Comparison of ENCODE assay signal across 8 cellular contexts in genomic region chr5:154190652-154191304, GRCh38. TPM values are rescaled to one million over a fixed set of nuclear protein-coding genes. Genes with fewer than 3 reads are reported as not detected.
DNase-seq lines count a peak whose midpoint lies in the region; ATAC-seq and TF ChIP-seq lines count a peak whose summit lies in the region.

A gene with protein sequence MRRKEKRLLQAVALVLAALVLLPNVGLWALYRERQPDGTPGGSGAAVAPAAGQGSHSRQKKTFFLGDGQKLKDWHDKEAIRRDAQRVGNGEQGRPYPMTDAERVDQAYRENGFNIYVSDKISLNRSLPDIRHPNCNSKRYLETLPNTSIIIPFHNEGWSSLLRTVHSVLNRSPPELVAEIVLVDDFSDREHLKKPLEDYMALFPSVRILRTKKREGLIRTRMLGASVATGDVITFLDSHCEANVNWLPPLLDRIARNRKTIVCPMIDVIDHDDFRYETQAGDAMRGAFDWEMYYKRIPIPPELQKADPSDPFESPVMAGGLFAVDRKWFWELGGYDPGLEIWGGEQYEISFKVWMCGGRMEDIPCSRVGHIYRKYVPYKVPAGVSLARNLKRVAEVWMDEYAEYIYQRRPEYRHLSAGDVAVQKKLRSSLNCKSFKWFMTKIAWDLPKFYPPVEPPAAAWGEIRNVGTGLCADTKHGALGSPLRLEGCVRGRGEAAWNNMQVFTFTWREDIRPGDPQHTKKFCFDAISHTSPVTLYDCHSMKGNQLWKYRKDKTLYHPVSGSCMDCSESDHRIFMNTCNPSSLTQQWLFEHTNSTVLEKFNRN (plus strand): TSS chr5:154190733. CDS start chr5:154190867, 134 bp downstream.

- H3K4me1 Mint-ChIP-seq in CD4-positive, alpha-beta T cell (ENCODE audit: low read depth): peaks cover 38% of the 10 kb centered on the region
- H3K4me1 Mint-ChIP-seq in neural crest cell: peaks cover 35% of the 10 kb centered on the region

- H3K27ac Mint-ChIP-seq in CD4-positive, alpha-beta T cell: peak within 1 kb of the TSS; percentile 85
- peak within 1 kb of the TSS; percentile 92 for H3K27ac Mint-ChIP-seq in neural crest cell (ENCODE audit: unreplicated experiment)

- no peaks in the 10 kb centered on the region for H3K27me3 ChIP-seq in CD4-positive, alpha-beta T cell (ENCODE audit: control insufficient read depth, insufficient read depth, low read length)

- DNase-seq in CD4-positive, alpha-beta T cell: peak in 7 of 10 experiments; percentile 40 to 70 (median 57)
- DNase-seq in NOMO-1 treated with dmso at 0.1 percent for 144 hours (lab: John Stamatoyannopoulos, UW; ENCODE audit: unreplicated experiment): peak; percentile 49
- peak; percentile 38 for DNase-seq in activated gamma-delta T cell treated with anti-CD3 and anti-CD28 coated beads, Interleukin-2, amount 50 U/mL, for 16 hours (ENCODE audit: low read depth)
- DNase-seq in germinal center (ENCODE audit: low spot score): peak; percentile 85
- no peak for DNase-seq in neural crest cell (ENCODE audit: low read depth, low spot score)
- DNase-seq in ureter (ENCODE audit: low spot score): peak; percentile 53

- TF ChIP-seq CTCF in CD4-positive, alpha-beta T cell (IDR thresholded peaks at IDR 0.05): no peak
- no peak for TF ChIP-seq CTCF in neural crest cell (conservative IDR thresholded peaks at IDR 0.05)

- peak within 1 kb of the TSS; percentile 94 for H3K4me3 Mint-ChIP-seq in CD4-positive, alpha-beta T cell
- H3K4me3 Mint-ChIP-seq in neural crest cell: peak within 1 kb of the TSS; percentile 91

- intact Hi-C loops in CD4-positive, alpha-beta T cell (cut with DNase I, micrococcal nuclease): loop anchor here in 1 of 2 experiments (5.0 to 10.0 kb wide), 4 partner anchors 257 to 752 kb away; partner anchors contain the start of genes CNOT8, FAXDC2, LARP1 and MRPL22

- CTCF ChIA-PET in CD4-positive, alpha-beta T cell (lab: Charles Lee): interaction anchor here (1.2 to 3.1 kb wide), 4 partner anchors 10 to 251 kb away, joined by 4 to 20 read pairs (median 11); no protein-coding TSS in a partner anchor

- peak; percentile 62 for ATAC-seq in CD4-positive, alpha-beta T cell (ENCODE audit: poor library complexity)
- ATAC-seq in GM18867 (IDR thresholded peaks at IDR 0.05; ENCODE audit: unreplicated experiment): peak; percentile 80
- ATAC-seq in HG03039 (IDR thresholded peaks at IDR 0.05; ENCODE audit: unreplicated experiment): peak; percentile 61

- peaks cover 10% of the 10 kb centered on the region for H3K36me3 Mint-ChIP-seq in CD4-positive, alpha-beta T cell (ENCODE audit: low read depth)
- no peaks in the 10 kb centered on the region for H3K36me3 Mint-ChIP-seq in neural crest cell (ENCODE audit: low read depth)

- peak within 1 kb of the TSS; percentile 66 for H3K27ac ChIP-seq in CD4-positive, alpha-beta T cell (ENCODE audit: low read depth, low read length)

- no peaks in the 10 kb centered on the region for H3K27me3 Mint-ChIP-seq in CD4-positive, alpha-beta T cell
- peaks cover 39% of the 10 kb centered on the region for H3K27me3 Mint-ChIP-seq in neural crest cell (ENCODE audit: low read depth)

- POLR2A ChIA-PET in CD4-positive, alpha-beta T cell (lab: Charles Lee): interaction anchor here (1.1 to 3.4 kb wide), 13 partner anchors 9 to 254 kb away, joined by 3 to 51 read pairs (median 6); partner anchors contain the start of genes FAM114A2 and MFAP3

- no peaks in the 10 kb centered on the region for H3K9me3 ChIP-seq in CD4-positive, alpha-beta T cell (ENCODE audit: control insufficient read depth, low read length)

- no peaks in the 10 kb centered on the region for H3K9me3 Mint-ChIP-seq in CD4-positive, alpha-beta T cell
- H3K9me3 Mint-ChIP-seq in neural crest cell: no peaks in the 10 kb centered on the region

RNA-seq across cellular contexts. Expression of the gene that starts here (rescaled TPM):
- 10 to 100 TPM; 21.7 to 23.0 TPM for total RNA-seq in CD4-positive, alpha-beta T cell
- total RNA-seq in neural crest cell (39.8 and 42.3 TPM in 2 replicates), ureter (26.0 TPM)
